24 cellular contexts compared by ENCODE assay signal in the genomic region with DNA sequence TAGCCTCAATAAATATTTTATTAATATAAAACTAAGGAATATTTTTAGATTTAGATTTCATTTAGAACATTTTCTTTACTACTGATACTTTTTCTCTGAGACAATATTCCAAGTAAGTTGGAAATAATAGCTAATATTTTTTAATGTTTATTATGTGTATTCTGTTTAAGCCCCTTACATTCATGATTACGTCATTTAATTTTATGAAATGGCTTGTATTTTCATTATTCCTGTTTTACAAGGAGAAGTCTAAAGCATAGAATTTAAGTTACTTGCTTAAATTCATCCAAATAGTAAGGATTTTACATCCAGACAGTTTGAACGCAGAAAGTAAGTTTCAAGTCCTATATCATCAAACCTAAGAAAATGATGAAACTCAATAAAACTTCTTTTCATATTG. TPM values are rescaled to one million over a fixed set of nuclear protein-coding genes. Genes with fewer than 3 reads are reported as not detected.
DNase-seq lines count a peak whose midpoint lies in the region; ATAC-seq, FAIRE-seq and TF ChIP-seq lines count a peak whose summit lies in the region.
"Had no signal": no experiment of that assay in that cellular context is flagged by ENCODE, and none has a peak within 500 bp of the region (broad histone marks: within the 10 kb centered on the region; RNA-seq: fewer than 3 reads in every experiment).

No MANE protein-coding gene starts in this region.

- no peaks in the 10 kb centered on the region for H3K4me1 ChIP-seq in GM12878 (ENCODE audit: control insufficient read depth, insufficient read depth, low read length)
- H3K4me1 ChIP-seq: A549 had no signal

- H3K9me3 ChIP-seq in GM12878 (replicated peaks; ENCODE audit: control insufficient read depth, insufficient read depth, low read length): no peaks in the 10 kb centered on the region
- H3K9me3 ChIP-seq: A549; BE2C; BLaER1 treated with 17β-estradiol and CSF1 and Interleukin-3, amounts not matched to agents 10 nM and 100 nM had no signal

- no peak overlapping the region for H3K27ac ChIP-seq in GM12878 (ENCODE audit: control insufficient read depth, insufficient read depth)
- H3K27ac ChIP-seq: A549; BLaER1 treated with 17β-estradiol and CSF1 and Interleukin-3, amounts not matched to agents 10 nM and 100 nM; GM23248 had no signal

- 46% methylated on average over 2 of the region's 2 CpGs for WGBS in GM12878 (ENCODE audit: insufficient coverage, insufficient replicate concordance, low lambda C conversion rate, missing lambda C conversion rate)

- intact Hi-C loops in GM12878 (cut with micrococcal nuclease; ENCODE audit: unreplicated experiment): loop anchor here (5.0 kb wide), 1 partner anchor 49 kb away; no protein-coding TSS in a partner anchor

- no peak overlapping the region for H3K4me2 ChIP-seq in GM12878 (ENCODE audit: control insufficient read depth, insufficient read depth)
- H3K4me2 ChIP-seq: A549 had no signal

- BruUV-seq in GM12878 (replicated peaks; lab: Mats Ljungman, UMichigan): no TSS peak

- in situ Hi-C loops in GM12878 (cut with MboI): no loop called here

- RAD21 ChIA-PET in GM12878 (lab: Charles Lee; ENCODE audit: unreplicated experiment): no interaction called here

- H3K79me2 ChIP-seq in GM12878 (ENCODE audit: control insufficient read depth, insufficient read depth, low read length): no peaks in the 10 kb centered on the region

- FAIRE-seq in G401.6 (lab: Jason Lieb, UNC) (peak; percentile 79), GM12878 (lab: Jason Lieb, UNC) (no peak), frontal cortex (lab: Jason Lieb, UNC) (peak; percentile 43)
- FAIRE-seq: A549, GM12892, H1 had no signal

- POLR2A ChIA-PET in GM12878 (lab: Charles Lee): no interaction called here

- H4K20me1 ChIP-seq in GM12878 (ENCODE audit: control insufficient read depth, insufficient read depth): no peaks in the 10 kb centered on the region
- H4K20me1 ChIP-seq: BLaER1 treated with 17β-estradiol and CSF1 and Interleukin-3, amounts not matched to agents 10 nM and 100 nM had no signal

- H2AFZ ChIP-seq in GM12878 (ENCODE audit: control insufficient read depth, low read depth, low read length): no peak overlapping the region
- H2AFZ ChIP-seq: GM23248 had no signal

- H3K4me3 ChIP-seq in GM12878: no peak overlapping the region
- H3K4me3 ChIP-seq: A549; BLaER1 treated with 17β-estradiol and CSF1 and Interleukin-3, amounts not matched to agents 10 nM and 100 nM; GM23248 had no signal

- H3K9ac ChIP-seq in GM12878 (ENCODE audit: control insufficient read depth, insufficient read depth, low read length): no peak overlapping the region
- H3K9ac ChIP-seq: BLaER1 treated with 17β-estradiol and CSF1 and Interleukin-3, amounts not matched to agents 10 nM and 100 nM; GM23248 had no signal

- H3K36me3 ChIP-seq in GM12878 (ENCODE audit: control insufficient read depth in 2 of 2, insufficient read depth in 2 of 2, low read length in 1 of 2): no peaks in the 10 kb centered on the region
- H3K36me3 ChIP-seq: BE2C; BLaER1 treated with 17β-estradiol and CSF1 and Interleukin-3, amounts not matched to agents 10 nM and 100 nM had no signal

- TF ChIP-seq POLR2A in GM12878 (IDR thresholded peaks at IDR 0.05; ENCODE audit: low read depth, low read length): no peak

- TF ChIP-seq EP300 in GM12878 (IDR thresholded peaks at IDR 0.05; ENCODE audit: borderline replicate concordance in 1 of 2, control insufficient read depth in 1 of 2, low read depth in 2 of 2, low read length in 2 of 2): no peak

- SMC1A ChIA-PET in GM12878 (lab: Charles Lee; ENCODE audit: uncharacterized antibody, unreplicated experiment): no interaction called here

- CTCF ChIA-PET in GM12878 (lab: Yijun Ruan, JAX): no interaction called here

- no peak for TF ChIP-seq RAD21 in GM12878 (IDR thresholded peaks at IDR 0.05; ENCODE audit: insufficient read depth, low read depth, low read length)

- H3K27me3 ChIP-seq in GM12878 (replicated peaks in 1 of 2; ENCODE audit: control insufficient read depth in 2 of 2, insufficient read depth in 2 of 2, low read length in 1 of 2): no peaks in the 10 kb centered on the region
- H3K27me3 ChIP-seq: BE2C; BLaER1 treated with 17β-estradiol and CSF1 and Interleukin-3, amounts not matched to agents 10 nM and 100 nM had no signal

- TF ChIP-seq CTCF in GM12878 (IDR thresholded peaks at IDR 0.05 in 2 of 3, conservative IDR thresholded peaks at IDR 0.05 in 1 of 3; ENCODE audit: control insufficient read depth in 2 of 3, extremely low read depth in 1 of 3, insufficient read depth in 1 of 3, low read depth in 3 of 3, low read length in 3 of 3): no peak

- no peak for ATAC-seq in GM12878
- no peak for ATAC-seq in GM21447 (IDR thresholded peaks at IDR 0.05; ENCODE audit: unreplicated experiment)
- ATAC-seq: A549 had no signal

- DNase-seq in GM12878 (ENCODE audit: low read depth, low spot score): no peak
- no peak for DNase-seq in frontal cortex (ENCODE audit: low spot score in 2 of 2)
- no peak for DNase-seq in NK-92 treated with Interleukin-12 subunit alpha and Interleukin-12 subunit beta, amount 100 ng/mL, for 24 hours (lab: John Stamatoyannopoulos, UW)
- no peak for DNase-seq in NCI-H2171 (lab: John Stamatoyannopoulos, UW)
- DNase-seq: 8988T; ACHN; AML-193; BE2C; CD4-positive, alpha-beta T cell; CD8-positive, alpha-beta memory T cell; DMS 273 treated with DMSO at 0.1 percent for 48 hours; DMS79; EL; GF-D8; GM23248; H7; HCEC 1CT had no signal

TF ChIP-seq in GM12878, 131 proteins besides CTCF, POLR2A, EP300 and RAD21:
- TF ChIP-seq ATF7 (IDR thresholded peaks at IDR 0.05; ENCODE audit: low read depth) (0 out of 2 replicates have a peak, but pooled peaks have one; percentile 36), RFX5 (IDR thresholded peaks at IDR 0.05; ENCODE audit: low read depth, low read length) (no peak), CBX5 (IDR thresholded peaks at IDR 0.05; ENCODE audit: low read depth) (no peak), PML (IDR thresholded peaks at IDR 0.05; ENCODE audit: low read length) (no peak)
- TF ChIP-seq, protein P1, sequence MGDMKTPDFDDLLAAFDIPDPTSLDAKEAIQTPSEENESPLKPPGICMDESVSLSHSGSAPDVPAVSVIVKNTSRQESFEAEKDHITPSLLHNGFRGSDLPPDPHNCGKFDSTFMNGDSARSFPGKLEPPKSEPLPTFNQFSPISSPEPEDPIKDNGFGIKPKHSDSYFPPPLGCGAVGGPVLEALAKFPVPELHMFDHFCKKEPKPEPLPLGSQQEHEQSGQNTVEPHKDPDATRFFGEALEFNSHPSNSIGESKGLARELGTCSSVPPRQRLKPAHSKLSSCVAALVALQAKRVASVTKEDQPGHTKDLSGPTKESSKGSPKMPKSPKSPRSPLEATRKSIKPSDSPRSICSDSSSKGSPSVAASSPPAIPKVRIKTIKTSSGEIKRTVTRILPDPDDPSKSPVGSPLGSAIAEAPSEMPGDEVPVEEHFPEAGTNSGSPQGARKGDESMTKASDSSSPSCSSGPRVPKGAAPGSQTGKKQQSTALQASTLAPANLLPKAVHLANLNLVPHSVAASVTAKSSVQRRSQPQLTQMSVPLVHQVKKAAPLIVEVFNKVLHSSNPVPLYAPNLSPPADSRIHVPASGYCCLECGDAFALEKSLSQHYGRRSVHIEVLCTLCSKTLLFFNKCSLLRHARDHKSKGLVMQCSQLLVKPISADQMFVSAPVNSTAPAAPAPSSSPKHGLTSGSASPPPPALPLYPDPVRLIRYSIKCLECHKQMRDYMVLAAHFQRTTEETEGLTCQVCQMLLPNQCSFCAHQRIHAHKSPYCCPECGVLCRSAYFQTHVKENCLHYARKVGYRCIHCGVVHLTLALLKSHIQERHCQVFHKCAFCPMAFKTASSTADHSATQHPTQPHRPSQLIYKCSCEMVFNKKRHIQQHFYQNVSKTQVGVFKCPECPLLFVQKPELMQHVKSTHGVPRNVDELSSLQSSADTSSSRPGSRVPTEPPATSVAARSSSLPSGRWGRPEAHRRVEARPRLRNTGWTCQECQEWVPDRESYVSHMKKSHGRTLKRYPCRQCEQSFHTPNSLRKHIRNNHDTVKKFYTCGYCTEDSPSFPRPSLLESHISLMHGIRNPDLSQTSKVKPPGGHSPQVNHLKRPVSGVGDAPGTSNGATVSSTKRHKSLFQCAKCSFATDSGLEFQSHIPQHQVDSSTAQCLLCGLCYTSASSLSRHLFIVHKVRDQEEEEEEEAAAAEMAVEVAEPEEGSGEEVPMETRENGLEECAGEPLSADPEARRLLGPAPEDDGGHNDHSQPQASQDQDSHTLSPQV (IDR thresholded peaks at IDR 0.05): no peak

RNA-seq across cellular contexts. Expression of gene DGKB, which starts 6.1 kb away (rescaled TPM):
- total RNA-seq in GM12878 (2013; cell fraction: nucleolus; rRNA removed): not detected in 2 replicates
- total RNA-seq in GM12878 (2014; rRNA removed): not detected in 2 replicates
- 0.04 and 0.09 TPM in 2 replicates for total RNA-seq in GM12878 (2014; rRNA removed; fragmentation: Illumina TruSeq; extraction: Trizol)
- not detected in 2 replicates for total RNA-seq in GM12878 (2021)
- not detected for polyA plus RNA-seq in GM12878 (2011; ENCODE audit: low read depth)
- polyA plus RNA-seq in GM12878 (2011; rRNA removed): 0.10 and 0.17 TPM in 2 replicates
- 0.04 and 0.05 TPM in 2 replicates for polyA plus RNA-seq in GM12878 (2011; cell fraction: cytosol; rRNA removed)
- 0.16 and 0.19 TPM in 2 replicates for polyA plus RNA-seq in GM12878 (2011; cell fraction: nucleus; rRNA removed)
- polyA plus RNA-seq in GM12878 (2012): not detected in 2 replicates
- polyA plus RNA-seq in GM12878 (2014; fragmentation: Illumina TruSeq; extraction: Trizol): not detected in 2 replicates
- polyA plus RNA-seq in GM12878 (2014; fragmentation: Nextera tagmentation; extraction: Ambion mirVana): under 1 TPM in 1 of 2 experiments, not detected in 1; 0.02 TPM
- 0.04 TPM in 1 of 2 replicates, not detected in the other for polyA plus RNA-seq in GM12878 (2014; rRNA removed)
- not detected for polyA plus RNA-seq in GM12878 (2016; fragmentation: Nextera tagmentation; extraction: Ambion mirVana)
- 0.37 and 0.77 TPM in 2 replicates for polyA minus RNA-seq in GM12878 (2011; rRNA and poly(A)+ RNA removed)
- not detected in 2 replicates for polyA minus RNA-seq in GM12878 (2011; cell fraction: cytosol; rRNA and poly(A)+ RNA removed)
- 1.1 and 1.2 TPM in 2 replicates for polyA minus RNA-seq in GM12878 (2011; cell fraction: nucleus; rRNA and poly(A)+ RNA removed)
- 9.0 TPM for total RNA-seq in frontal cortex
- total RNA-seq: CD4-positive, alpha-beta T cell; CD8-positive, alpha-beta memory T cell had no signal
- polyA plus RNA-seq: CD14-positive monocyte; CD8-positive, alpha-beta memory T cell had no signal
